In the genomic region with DNA sequence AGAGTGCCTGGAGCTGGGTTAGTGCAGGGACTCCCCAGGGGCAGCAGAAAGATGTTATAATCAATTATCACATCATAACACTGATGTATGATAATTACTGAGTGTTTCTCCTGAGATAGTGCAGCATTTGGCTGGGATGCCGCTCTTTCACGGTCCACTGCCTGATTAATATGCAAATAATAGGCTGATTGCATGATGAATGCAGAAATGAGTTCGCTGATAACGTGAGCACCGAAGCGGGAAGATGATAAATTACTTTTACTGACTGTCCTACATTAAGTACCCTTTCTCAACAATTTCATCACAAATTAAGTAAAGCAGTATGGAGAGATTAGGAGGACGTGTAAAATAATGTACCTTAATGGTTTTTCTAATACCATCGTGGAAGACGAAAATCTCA, we compare ENCODE assay signal across 21 cellular contexts.
A peak's percentile ranks its signal among the peaks of the same experiment; 100 is the strongest.
DNase-seq lines count a peak whose midpoint lies in the region; ATAC-seq and TF ChIP-seq lines count a peak whose summit lies in the region.
"Had no signal": no experiment of that assay in that cellular context is flagged by ENCODE, and none has a peak within 500 bp of the region (broad histone marks: within the 10 kb centered on the region; RNA-seq: fewer than 3 reads in every experiment).

No MANE protein-coding gene starts in this region.

- H3K79me2 ChIP-seq in Karpas-422 (ENCODE audit: low read length): peaks cover 30% of the 10 kb centered on the region

- DNase-seq in NCI-H2171 treated with DMSO at 0.1 percent for 48 hours (lab: John Stamatoyannopoulos, UW) (peak; percentile 11), NCI-H2171 (lab: John Stamatoyannopoulos, UW) (no peak), Karpas-422 (peak; percentile 94), retina (peak; percentile 58), CD1c-positive myeloid dendritic cell (ENCODE audit: extremely low spot score) (no peak)
- DNase-seq: CD4-positive, CD25-positive, alpha-beta regulatory T cell; DMS53; GDM1; GM23248; H7; KBM-7; MG63; NCI-H146; NCI-H1930; NCI-H2107; NCI-H446 treated with DMSO at 0.1 percent for 48 hours; SJCRH30; T-cell had no signal

- no peak for TF ChIP-seq CTCF in brain (conservative IDR thresholded peaks at IDR 0.05)

- H3K27ac ChIP-seq in Karpas-422 (ENCODE audit: low read length): peak overlapping the region; percentile 97
- H3K27ac ChIP-seq: GM23248, SJCRH30 had no signal

- H2AFZ ChIP-seq in Karpas-422 (ENCODE audit: low read length): no peak overlapping the region
- H2AFZ ChIP-seq: GM23248 had no signal

- H3K4me3 Mint-ChIP-seq in brain: no peak overlapping the region
- H3K4me3 Mint-ChIP-seq: CD4-positive, CD25-positive, alpha-beta regulatory T cell; T-cell had no signal

- peaks cover 10% of the 10 kb centered on the region; the same call in 1 of the 2 replicates for H3K36me3 ChIP-seq in Karpas-422 (ENCODE audit: insufficient read depth, low read length)
- H3K36me3 ChIP-seq: MG63 had no signal

- peaks cover 44% of the 10 kb centered on the region for H3K4me1 Mint-ChIP-seq in brain

- H3K4me2 ChIP-seq in Karpas-422 (ENCODE audit: low read depth, low read length, poor library complexity, severe bottlenecking): peak overlapping the region; percentile 79

- H3K9me3 Mint-ChIP-seq in brain: no peaks in the 10 kb centered on the region
- H3K9me3 Mint-ChIP-seq: CD4-positive, CD25-positive, alpha-beta regulatory T cell; T-cell had no signal

- H4K20me1 ChIP-seq in Karpas-422 (ENCODE audit: insufficient read depth, low read depth, low read length): no peaks in the 10 kb centered on the region

- peak overlapping the region; percentile 55; the same call in 1 of the 2 replicates for H3K4me3 ChIP-seq in Karpas-422 (ENCODE audit: low read length)
- H3K4me3 ChIP-seq: GM12878, GM23248, MG63, SJCRH30 had no signal

- H3K9ac ChIP-seq in Karpas-422 (ENCODE audit: low read length): peak overlapping the region; percentile 68
- H3K9ac ChIP-seq: GM23248 had no signal

- peaks cover 25% of the 10 kb centered on the region for H3K36me3 Mint-ChIP-seq in brain

- H3K27ac Mint-ChIP-seq in brain: peak overlapping the region; percentile 4 to 94 (median 25)
- H3K27ac Mint-ChIP-seq: T-cell had no signal

- peaks cover 4% of the 10 kb centered on the region for H3K27me3 Mint-ChIP-seq in brain
- H3K27me3 Mint-ChIP-seq: CD4-positive, CD25-positive, alpha-beta regulatory T cell; T-cell had no signal

- ATAC-seq in GM18907 (IDR thresholded peaks at IDR 0.05; ENCODE audit: unreplicated experiment): no peak
- ATAC-seq: GM12878, T-cell had no signal

- H3K4me1 ChIP-seq in Karpas-422 (ENCODE audit: low read length): peaks cover 59% of the 10 kb centered on the region

- no peaks in the 10 kb centered on the region for H3K9me2 ChIP-seq in Karpas-422 (replicated peaks; ENCODE audit: insufficient read depth, low read length)

- no peaks in the 10 kb centered on the region for H3K9me3 ChIP-seq in Karpas-422 (ENCODE audit: low read length)
- H3K9me3 ChIP-seq: MG63, SJCRH30 had no signal

- H3K27me3 ChIP-seq in Karpas-422 (ENCODE audit: low read length): no peaks in the 10 kb centered on the region
- H3K27me3 ChIP-seq: MG63, SJCRH30 had no signal

Comparison
In these comparisons a context has a peak if more than half of its experiments do, and no peak if none do; other contexts are left out.
1. DNase-seq: peak in NCI-H2171 treated with DMSO at 0.1 percent for 48 hours (single experiment), Karpas-422 (single experiment) and retina (single experiment); none in NCI-H2171 (single experiment) and CD1c-positive myeloid dendritic cell (single experiment).